In genomic region chr4:119212251-119212963, GRCh38 we compare ENCODE assay signal across 8 cellular contexts. TPM values are rescaled to one million over a fixed set of nuclear protein-coding genes. Genes with fewer than 3 reads are reported as not detected.
DNase-seq lines count a peak whose midpoint lies in the region; ATAC-seq, FAIRE-seq and TF ChIP-seq lines count a peak whose summit lies in the region.

USP53 (plus strand) TSS chr4:119212713; CDS start chr4:119239760, 27,047 bp downstream.

- no peaks in the 10 kb centered on the region for H3K36me3 ChIP-seq in small intestine (ENCODE audit: control insufficient read depth in 2 of 2, insufficient read depth in 2 of 2, low read length in 2 of 2)

- H3K27me3 ChIP-seq in small intestine (ENCODE audit: control insufficient read depth in 2 of 2, insufficient read depth in 2 of 2, low read length in 2 of 2): no peaks in the 10 kb centered on the region

- DNase-seq in AG04449 (ENCODE audit: low read depth, low spot score) (peak; percentile 82), NCI-H345 treated with DMSO at 0.1 percent for 48 hours (lab: John Stamatoyannopoulos, UW; ENCODE audit: unreplicated experiment) (peak; percentile 87), iPS-NIHi7 (ENCODE audit: extremely low spot score) (peak; percentile 97), small intestine (peak; percentile 98)
- peak; percentile 92 for DNase-seq in activated CD4-positive, CD25-positive, alpha-beta regulatory T cell treated with anti-CD3 and anti-CD28 coated beads, Interleukin-2, amount 50 U/mL, for 16 hours (ENCODE audit: low read depth, low spot score)
- peak; percentile 96 for DNase-seq in central memory CD4-positive, alpha-beta T cell

- H3K4me3 ChIP-seq in AG04449 (ENCODE audit: low read depth, low read length) (peak within 1 kb of the TSS; percentile 91), small intestine (ENCODE audit: low read depth in 1 of 2, low read length in 2 of 2) (peak within 1 kb of the TSS; percentile 67 to 83)

- no peak for TF ChIP-seq CTCF in AG04449 (IDR thresholded peaks at IDR 0.05; ENCODE audit: insufficient read depth, low read length, missing control alignments)

- CTCF ChIA-PET in AG04449 (lab: Yijun Ruan, JAX): interaction anchor here (0.8 to 3.9 kb wide), 11 partner anchors 10 to 170 kb away, joined by 3 to 27 read pairs (median 4); no protein-coding TSS in a partner anchor

- no peak for FAIRE-seq in small intestine (lab: Jason Lieb, UNC)

- in situ Hi-C loops in GM18951 (cut with MboI; ENCODE audit: low sequenced_read_pairs, unreplicated experiment): no loop called here

- ATAC-seq in HG03196 (IDR thresholded peaks at IDR 0.05; ENCODE audit: unreplicated experiment): peak; percentile 87

- no peaks in the 10 kb centered on the region for H3K9me3 ChIP-seq in small intestine (ENCODE audit: control insufficient read depth, low read depth)

- POLR2A ChIA-PET in AG04449 (lab: Yijun Ruan, JAX): interaction anchor here (1.4 to 1.5 kb wide), 2 partner anchors 87 to 172 kb away, joined by 10 to 12 read pairs; a partner anchor contains a TSS

- no peaks in the 10 kb centered on the region for H3K4me1 ChIP-seq in small intestine (ENCODE audit: control insufficient read depth in 2 of 2, insufficient read depth in 1 of 2, low read depth in 1 of 2, low read length in 1 of 2)

- peak; percentile 60 for TF ChIP-seq POLR2A in GM18951 (IDR thresholded peaks at IDR 0.05; ENCODE audit: extremely low read depth, insufficient read depth, insufficient read length)

- peak within 1 kb of the TSS; percentile 95 to 96 for H3K27ac ChIP-seq in small intestine (ENCODE audit: low read depth in 1 of 2, low read length in 1 of 2)

- WGBS in small intestine, 3 donors: 0% methylated on average over 51 to 55 of the region's 55 CpGs

RNA-seq across cellular contexts. Expression of gene USP53, which starts in this region (rescaled TPM):
- 10 to 100 TPM in 2 of 3 donors, 1 to 10 TPM in 1; 4.9 to 12.3 (median 10.4) TPM for polyA plus RNA-seq in small intestine

Comparison
In these comparisons a context has a peak if more than half of its experiments do, and no peak if none do; other contexts are left out.
1. Peak in every context shown above with its lines: DNase-seq, ATAC-seq, H3K4me3 ChIP-seq and H3K27ac ChIP-seq.